ENCODE assay signal across 10 cellular contexts in the genomic region with DNA sequence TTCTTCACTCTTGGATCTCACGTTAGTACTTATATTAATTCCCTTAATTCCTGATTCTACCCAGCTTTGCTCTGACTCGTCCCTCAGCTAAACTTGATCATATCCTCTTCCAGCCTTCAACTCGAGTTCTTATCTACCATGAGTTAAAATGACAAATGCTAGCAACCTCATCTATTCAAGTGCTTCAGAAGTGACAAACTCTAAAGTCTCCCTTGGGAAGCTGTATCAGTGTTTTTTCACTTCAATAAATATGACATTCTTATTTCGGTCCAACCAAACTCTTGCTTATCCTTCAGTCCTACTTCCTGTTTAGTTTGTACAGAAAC.
DNase-seq lines count a peak whose midpoint lies in the region; ATAC-seq and TF ChIP-seq lines count a peak whose summit lies in the region.
"Had no signal": no experiment of that assay in that cellular context is flagged by ENCODE, and none has a peak within 500 bp of the region (broad histone marks: within the 10 kb centered on the region; RNA-seq: fewer than 3 reads in every experiment).

No MANE protein-coding gene starts in this region.

- H3K4me1 ChIP-seq in IMR-90 (ENCODE audit: control insufficient read depth, insufficient read depth, low read length) (peaks cover 4% of the 10 kb centered on the region), body of pancreas (peaks cover 30% of the 10 kb centered on the region)
- H3K4me1 ChIP-seq in naive thymus-derived CD4-positive, alpha-beta T cell (ENCODE audit: control insufficient read depth in 2 of 2, insufficient read depth in 2 of 2, low read length in 2 of 2): peaks cover 0 to 4% of the 10 kb centered on the region in 2 donors

- no peak overlapping the region for H2BK120ac ChIP-seq in IMR-90 (ENCODE audit: low read depth, low read length)

- no peak overlapping the region for H2AFZ ChIP-seq in IMR-90 (replicated peaks; ENCODE audit: low read length, poor library complexity)

- POLR2A ChIA-PET in IMR-90 (lab: Charles Lee; ENCODE audit: unreplicated experiment): no interaction called here
- POLR2A ChIA-PET in naive thymus-derived CD4-positive, alpha-beta T cell (lab: Charles Lee): no interaction called here

- H3K18ac ChIP-seq in IMR-90 (ENCODE audit: low read depth, low read length): no peak overlapping the region; the same call in 1 of the 2 replicates

- H4K8ac ChIP-seq in IMR-90 (ENCODE audit: low read depth in 2 of 2, low read length in 2 of 2): peak overlapping the region in 1 of 2 experiments; percentile 20; a peak in 1 of 4 replicates

- H2AK9ac ChIP-seq in IMR-90 (replicated peaks; ENCODE audit: low read depth, low read length, poor library complexity): no peak overlapping the region

- H2BK5ac ChIP-seq in IMR-90 (ENCODE audit: low read depth, low read length, poor library complexity, severe bottlenecking): peak overlapping the region; percentile 22

- TF ChIP-seq POLR2A in IMR-90 (IDR thresholded peaks at IDR 0.05; ENCODE audit: low read depth, low read length) (no peak), body of pancreas (IDR thresholded peaks at IDR 0.05) (no peak)

- peak overlapping the region in 5 of 7 donors; percentile 6 to 60 (median 25) for H3K27ac Mint-ChIP-seq in CD14-positive monocyte
- peak overlapping the region in 8 of 9 donors; percentile 0 to 70 (median 21) for H3K27ac Mint-ChIP-seq in naive thymus-derived CD4-positive, alpha-beta T cell

- peaks cover 0 to 4% (median 0%) of the 10 kb centered on the region in 7 donors for H3K9me3 Mint-ChIP-seq in CD14-positive monocyte
- H3K9me3 Mint-ChIP-seq in naive thymus-derived CD4-positive, alpha-beta T cell: peaks cover 0 to 8% (median 2%) of the 10 kb centered on the region in 11 donors

- peaks cover 26 to 38% of the 10 kb centered on the region in 2 donors for H3K36me3 Mint-ChIP-seq in CD14-positive monocyte
- peaks cover 7 to 53% (median 36%) of the 10 kb centered on the region in 5 donors for H3K36me3 Mint-ChIP-seq in naive thymus-derived CD4-positive, alpha-beta T cell

- intact Hi-C loops in CD14-positive monocyte (cut with micrococcal nuclease) (no loop called here), IMR-90 (cut with micrococcal nuclease) (no loop called here), body of pancreas (cut with DNase I) (no loop called here)
- intact Hi-C loops in naive thymus-derived CD4-positive, alpha-beta T cell (cut with micrococcal nuclease): no loop called here

- H3K79me1 ChIP-seq in IMR-90 (ENCODE audit: low read depth in 1 of 2, low read length in 2 of 2): peaks cover 13 to 54% of the 10 kb centered on the region in 2 experiments

- in situ Hi-C loops in IMR-90 (cut with MboI; ENCODE audit: low sequenced_read_pairs): no loop called here

- 0 out of 2 replicates have a peak, but pooled peaks cover 6% of the 10 kb centered on the region for H3K9me1 ChIP-seq in IMR-90 (ENCODE audit: insufficient read depth, low read length)

- peak overlapping the region; percentile 92 for H3K4me2 ChIP-seq in IMR-90 (ENCODE audit: low read depth, low read length)

- H4K20me1 ChIP-seq in IMR-90 (ENCODE audit: insufficient read depth, low read length): peaks cover 15% of the 10 kb centered on the region; the same call in 1 of the 2 replicates

- H3K27me3 ChIP-seq in IMR-90 (ENCODE audit: control insufficient read depth, insufficient read depth, low read length) (no peaks in the 10 kb centered on the region), body of pancreas (no peaks in the 10 kb centered on the region)
- no peaks in the 10 kb centered on the region for H3K27me3 ChIP-seq in naive thymus-derived CD4-positive, alpha-beta T cell (ENCODE audit: control insufficient read depth in 2 of 2, insufficient read depth in 2 of 2, low read length in 2 of 2)

- H4K91ac ChIP-seq in IMR-90 (ENCODE audit: insufficient read depth, low read depth, low read length): no peak overlapping the region

- no peak overlapping the region for H3K14ac ChIP-seq in IMR-90 (replicated peaks; ENCODE audit: low read depth, low read length)

- peaks cover 17% of the 10 kb centered on the region for H3K4me1 Mint-ChIP-seq in CD14-positive monocyte
- peaks cover 11 to 79% (median 67%) of the 10 kb centered on the region in 7 donors for H3K4me1 Mint-ChIP-seq in naive thymus-derived CD4-positive, alpha-beta T cell

- no peak overlapping the region; the same call in 1 of the 2 replicates for H3K4ac ChIP-seq in IMR-90 (ENCODE audit: low read depth, low read length)

- no peak for TF ChIP-seq RAD21 in IMR-90 (IDR thresholded peaks at IDR 0.05; ENCODE audit: low read length)

- ATAC-seq in IMR-90 (ENCODE audit: low read depth) (peak; percentile 71), body of pancreas (peak; percentile 15)
- ATAC-seq in naive thymus-derived CD4-positive, alpha-beta T cell: no peak

- no TSS peak for BruUV-seq in IMR-90 (replicated peaks; lab: Mats Ljungman, UMichigan)

- no peaks in the 10 kb centered on the region for H3K36me3 ChIP-seq in IMR-90 (ENCODE audit: control insufficient read depth, insufficient read depth, low read length)
- no peaks in the 10 kb centered on the region for H3K36me3 ChIP-seq in body of pancreas (replicated peaks in 1 of 2; ENCODE audit: insufficient read depth in 1 of 2, low read depth in 2 of 2)
- H3K36me3 ChIP-seq in naive thymus-derived CD4-positive, alpha-beta T cell (ENCODE audit: control insufficient read depth in 2 of 3, insufficient read depth in 3 of 3, low read length in 3 of 3): peaks cover 0 to 10% (median 6%) of the 10 kb centered on the region in 3 experiments

- CTCF ChIA-PET in IMR-90 (lab: Yijun Ruan, JAX): interaction anchor here (1.4 kb wide), 1 partner anchor 14 kb away, joined by 3 read pairs; no protein-coding TSS in a partner anchor
- CTCF ChIA-PET in naive thymus-derived CD4-positive, alpha-beta T cell (lab: Charles Lee): no interaction called here

- H3K4me3 ChIP-seq in IMR-90 (ENCODE audit: insufficient read depth, low read depth, low read length) (no peak overlapping the region), body of pancreas (no peak overlapping the region)
- no peak overlapping the region for H3K4me3 ChIP-seq in naive thymus-derived CD4-positive, alpha-beta T cell (ENCODE audit: low read length)
- H3K4me3 ChIP-seq: coronary artery had no signal

- 0% methylated on average over 1 of the region's 4 CpGs; no CpG with 5 or more reads in 1 of the 2 experiments for WGBS in IMR-90 (ENCODE audit: extremely low coverage in 2 of 2, insufficient read length in 1 of 2), 2 experiments
- WGBS in body of pancreas, 2 donors: 11 to 26% methylated on average over 4 of the region's 4 CpGs

- no peak overlapping the region for H3K27ac ChIP-seq in IMR-90 (ENCODE audit: insufficient read depth, low read length)
- H3K27ac ChIP-seq in body of pancreas: peak overlapping the region in 1 of 4 donors; percentile 9
- no peak overlapping the region for H3K27ac ChIP-seq in naive thymus-derived CD4-positive, alpha-beta T cell (ENCODE audit: low read depth, low read length)
- H3K27ac ChIP-seq: C4-2B, coronary artery had no signal

- no peak overlapping the region for H4K5ac ChIP-seq in IMR-90 (ENCODE audit: low read depth, low read length)

- no peak overlapping the region for H2BK20ac ChIP-seq in IMR-90 (ENCODE audit: low read depth, low read length)

- no peak overlapping the region for H3K4me3 Mint-ChIP-seq in CD14-positive monocyte
- peak overlapping the region in 3 of 10 donors; percentile 3 to 12 (median 9) for H3K4me3 Mint-ChIP-seq in naive thymus-derived CD4-positive, alpha-beta T cell

- no peak overlapping the region for H3K9ac ChIP-seq in IMR-90 (ENCODE audit: low read depth, low read length)

- peaks cover 0 to 1% (median 0%) of the 10 kb centered on the region in 3 donors for H3K27me3 Mint-ChIP-seq in CD14-positive monocyte (ENCODE audit: low read depth in 3 of 3)
- no peaks in the 10 kb centered on the region for H3K27me3 Mint-ChIP-seq in naive thymus-derived CD4-positive, alpha-beta T cell

- H2BK15ac ChIP-seq in IMR-90 (ENCODE audit: low read depth, low read length): no peak overlapping the region

- H3K9me3 ChIP-seq in IMR-90 (ENCODE audit: control insufficient read depth, insufficient read depth, low read length): no peaks in the 10 kb centered on the region
- H3K9me3 ChIP-seq in body of pancreas: no peaks in the 10 kb centered on the region
- H3K9me3 ChIP-seq in naive thymus-derived CD4-positive, alpha-beta T cell (ENCODE audit: control insufficient read depth in 2 of 3, low read length in 3 of 3): no peaks in the 10 kb centered on the region

- DNase-seq in CD14-positive monocyte (ENCODE audit: low spot score): no peak
- peak; percentile 42 for DNase-seq in IMR-90
- no peak for DNase-seq in body of pancreas
- no peak for DNase-seq in naive thymus-derived CD4-positive, alpha-beta T cell
- no peak for DNase-seq in CD1c-positive myeloid dendritic cell (ENCODE audit: extremely low spot score)
- DNase-seq in activated T-cell treated with anti-CD3 and anti-CD28 coated beads, Interleukin-2, amount 50 U/mL, for 48 hours: no peak
- DNase-seq in DMS79 (lab: John Stamatoyannopoulos, UW): no peak
- DNase-seq in GM19240 (ENCODE audit: insufficient read length, low spot score): no peak

- H2AK5ac ChIP-seq in IMR-90 (ENCODE audit: low read depth, low read length): no peak overlapping the region

- H3K23ac ChIP-seq in IMR-90 (ENCODE audit: low read depth, low read length): no peak overlapping the region

- dilution Hi-C loops in IMR-90 (cut with HindIII; ENCODE audit: low sequenced_read_pairs, unreplicated experiment): no loop called here

- H3K56ac ChIP-seq in IMR-90 (ENCODE audit: extremely low read depth, insufficient read depth, low read length): no peak overlapping the region

- TF ChIP-seq CTCF in CD14-positive monocyte (IDR thresholded peaks at IDR 0.05): no peak
- TF ChIP-seq CTCF in IMR-90 (conservative IDR thresholded peaks at IDR 0.05; ENCODE audit: low read depth, low read length): no peak
- TF ChIP-seq CTCF in body of pancreas (IDR thresholded peaks at IDR 0.05): no peak

TF ChIP-seq in IMR-90, 13 proteins besides CTCF, POLR2A, EP300 and RAD21 (continues in another document):
- TF ChIP-seq BHLHE40 (IDR thresholded peaks at IDR 0.05; ENCODE audit: low read depth, low read length) (no peak), MAZ (IDR thresholded peaks at IDR 0.05; ENCODE audit: borderline replicate concordance, low read depth, low read length) (no peak), MXI1 (IDR thresholded peaks at IDR 0.05; ENCODE audit: borderline replicate concordance, low read depth, low read length) (no peak), CEBPB (IDR thresholded peaks at IDR 0.05; ENCODE audit: low read depth, low read length) (no peak)
- TF ChIP-seq, protein P1, sequence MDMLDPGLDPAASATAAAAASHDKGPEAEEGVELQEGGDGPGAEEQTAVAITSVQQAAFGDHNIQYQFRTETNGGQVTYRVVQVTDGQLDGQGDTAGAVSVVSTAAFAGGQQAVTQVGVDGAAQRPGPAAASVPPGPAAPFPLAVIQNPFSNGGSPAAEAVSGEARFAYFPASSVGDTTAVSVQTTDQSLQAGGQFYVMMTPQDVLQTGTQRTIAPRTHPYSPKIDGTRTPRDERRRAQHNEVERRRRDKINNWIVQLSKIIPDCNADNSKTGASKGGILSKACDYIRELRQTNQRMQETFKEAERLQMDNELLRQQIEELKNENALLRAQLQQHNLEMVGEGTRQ (IDR thresholded peaks at IDR 0.05; ENCODE audit: low read depth, low read length): no peak
